Comparison of ENCODE assay signal across 15 cellular contexts in the genomic region with DNA sequence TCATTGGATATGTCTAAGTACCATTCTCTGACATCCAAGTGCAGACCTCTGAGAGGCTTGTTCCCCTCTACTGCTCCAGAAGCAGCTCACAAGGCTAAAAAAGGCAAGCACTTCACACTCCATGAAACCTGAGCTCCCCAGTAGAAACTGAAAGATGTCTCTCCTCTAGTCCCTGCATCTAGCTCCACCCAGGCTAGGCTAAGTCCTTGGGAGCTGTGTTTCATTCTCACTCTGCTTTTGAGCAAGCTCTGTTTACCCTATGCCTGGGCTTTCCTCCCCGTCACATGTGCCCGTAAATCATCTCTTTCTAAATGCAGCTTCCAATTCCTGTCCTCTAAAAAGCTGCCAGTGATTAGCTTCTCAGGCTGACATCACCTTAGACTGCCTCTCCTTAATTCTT. TPM values are rescaled to one million over a fixed set of nuclear protein-coding genes. Genes with fewer than 3 reads are reported as not detected.
DNase-seq lines count a peak whose midpoint lies in the region; ATAC-seq, FAIRE-seq and TF ChIP-seq lines count a peak whose summit lies in the region.
"Had no signal": no experiment of that assay in that cellular context is flagged by ENCODE, and none has a peak within 500 bp of the region (broad histone marks: within the 10 kb centered on the region; RNA-seq: fewer than 3 reads in every experiment).

No MANE protein-coding gene starts in this region.

- no peaks in the 10 kb centered on the region for H3K4me1 Mint-ChIP-seq in neural progenitor cell

- no peak overlapping the region for H2AFZ ChIP-seq in neural progenitor cell (replicated peaks)

- TF ChIP-seq CTCF in adrenal gland (IDR thresholded peaks at IDR 0.05) (no peak), neural progenitor cell (IDR thresholded peaks at IDR 0.05) (no peak), brain microvascular endothelial cell (IDR thresholded peaks at IDR 0.05; ENCODE audit: low read depth, low read length, missing control alignments) (no peak), D721Med (IDR thresholded peaks at IDR 0.05; ENCODE audit: insufficient read depth, missing control alignments) (no peak)

- H3K4me1 ChIP-seq in adrenal gland (replicated peaks in 1 of 2) (peaks cover 4 to 8% of the 10 kb centered on the region in 2 donors), neural progenitor cell (no peaks in the 10 kb centered on the region)
- H3K4me1 ChIP-seq: tibial artery had no signal

- no peak overlapping the region for H3K9ac ChIP-seq in neural progenitor cell

- no peak overlapping the region for H3K27ac ChIP-seq in adrenal gland
- no peak overlapping the region for H3K27ac ChIP-seq in neural progenitor cell
- no peak overlapping the region for H3K27ac ChIP-seq in brain microvascular endothelial cell
- H3K27ac ChIP-seq: tibial artery had no signal

- H3K27me3 Mint-ChIP-seq in neural progenitor cell (ENCODE audit: insufficient read depth, low read depth) = peaks cover 10% of the 10 kb centered on the region

- H3K4me2 ChIP-seq in neural progenitor cell = no peak overlapping the region

- H3K27me3 ChIP-seq in adrenal gland (no peaks in the 10 kb centered on the region), neural progenitor cell (no peaks in the 10 kb centered on the region), brain microvascular endothelial cell (replicated peaks) (no peaks in the 10 kb centered on the region)
- H3K27me3 ChIP-seq: tibial artery had no signal

- no peak for TF ChIP-seq POLR2A in adrenal gland (IDR thresholded peaks at IDR 0.05)

- H3K4me3 ChIP-seq in adrenal gland (no peak overlapping the region), neural progenitor cell (no peak overlapping the region), brain microvascular endothelial cell (ENCODE audit: low read depth, low read length) (no peak overlapping the region)
- H3K4me3 ChIP-seq: tibial artery had no signal

- H3K9me3 Mint-ChIP-seq in neural progenitor cell = no peaks in the 10 kb centered on the region

- in situ Hi-C loops in brain microvascular endothelial cell (cut with HindIII; ENCODE audit: low pct_ligation_motif_present, low sequenced_read_pairs) = no loop called here

- H3K36me3 ChIP-seq in adrenal gland (replicated peaks in 1 of 2) (peaks cover 0 to 87% of the 10 kb centered on the region in 2 donors), neural progenitor cell (no peaks in the 10 kb centered on the region), brain microvascular endothelial cell (replicated peaks) (peaks cover 74% of the 10 kb centered on the region)

- H3K36me3 Mint-ChIP-seq in neural progenitor cell = peaks cover 62% of the 10 kb centered on the region

- no peak for FAIRE-seq in D721Med (lab: Jason Lieb, UNC)

- ATAC-seq in HG03280 (IDR thresholded peaks at IDR 0.05; ENCODE audit: unreplicated experiment) = no peak
- no peak for ATAC-seq in GM18861 (IDR thresholded peaks at IDR 0.05; ENCODE audit: unreplicated experiment)
- ATAC-seq: left ventricle myocardium superior had no signal

- no peaks in the 10 kb centered on the region for H3K79me2 ChIP-seq in neural progenitor cell (ENCODE audit: low read depth)

- H3F3A ChIP-seq in neural progenitor cell (ENCODE audit: low read depth) = no peaks in the 10 kb centered on the region

- H3K9me3 ChIP-seq in adrenal gland (replicated peaks in 1 of 3) = no peaks in the 10 kb centered on the region
- no peaks in the 10 kb centered on the region for H3K9me3 ChIP-seq in neural progenitor cell (ENCODE audit: low read depth)
- H3K9me3 ChIP-seq: tibial artery had no signal

- 32 to 53% (median 44%) methylated on average over 2 of the region's 2 CpGs for WGBS in adrenal gland, 4 donors

- intact Hi-C loops in adrenal gland (cut with DNase I) = no loop called here

- DNase-seq in EL = peak; percentile 9
- DNase-seq in NAMALWA (ENCODE audit: low spot score) = peak; percentile 17
- DNase-seq in adrenal gland = peak in 5 of 7 donors; percentile 49 to 83 (median 68)
- no peak for DNase-seq in neural progenitor cell (ENCODE audit: low spot score)
- DNase-seq in brain microvascular endothelial cell = no peak
- no peak for DNase-seq in D721Med (ENCODE audit: insufficient read length, low spot score)
- DNase-seq: activated CD4-positive, CD25-positive, alpha-beta regulatory T cell; activated T-cell treated with anti-CD3 and anti-CD28 coated beads for 4 hours; amygdala; DND-41; left ventricle myocardium superior; SHP77 treated with DMSO at 0.1 percent for 48 hours; tibial artery had no signal

- H3K4me3 Mint-ChIP-seq in neural progenitor cell = no peak overlapping the region

- H4K20me1 ChIP-seq in neural progenitor cell (ENCODE audit: low read depth) = no peaks in the 10 kb centered on the region

- peak overlapping the region; percentile 11 for H3K27ac Mint-ChIP-seq in neural progenitor cell

RNA-seq across cellular contexts. Expression of a gene that starts 39.0 kb away (rescaled TPM):
- under 1 TPM in 4 of 8 donors, not detected in 4; 0.11 to 0.39 (median 0.23) TPM for total RNA-seq in adrenal gland
- 1 to 10 TPM in 2 of 3 donors, under 1 TPM in 1; 0.20 to 4.6 (median 1.2) TPM for polyA plus RNA-seq in adrenal gland
- not detected in 2 replicates for total RNA-seq in neural progenitor cell (ENCODE audit: low replicate concordance)

Comparison
In these comparisons a context has a peak if more than half of its experiments do, and no peak if none do; other contexts are left out.
1. DNase-seq: peak in EL (single experiment), NAMALWA (single experiment) and adrenal gland (5 of 7); none in neural progenitor cell (single experiment), brain microvascular endothelial cell (single experiment) and D721Med (single experiment).